In the genomic region with DNA sequence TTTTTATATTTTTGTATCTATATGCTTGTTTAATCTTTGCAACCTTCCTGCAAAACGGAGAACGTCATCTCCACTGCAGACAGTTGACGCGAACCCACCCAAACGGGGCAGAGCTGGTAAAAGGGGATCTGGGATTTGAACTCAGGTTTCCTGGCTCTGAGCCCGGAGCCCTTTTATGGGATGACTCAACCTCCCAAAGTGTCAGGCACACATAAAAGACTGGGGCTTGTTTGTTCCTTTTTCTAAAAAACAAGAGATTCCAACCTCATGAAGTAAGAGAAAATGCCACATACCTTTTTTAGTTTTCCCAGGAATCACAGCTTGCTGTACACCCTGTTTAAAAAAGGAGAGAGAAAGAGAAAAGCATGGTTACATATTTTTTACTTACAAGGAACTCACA, we compare ENCODE assay signal across 11 cellular contexts.
A peak's percentile ranks its signal among the peaks of the same experiment; 100 is the strongest.
DNase-seq lines count a peak whose midpoint lies in the region; ATAC-seq and TF ChIP-seq lines count a peak whose summit lies in the region.
"Had no signal": no experiment of that assay in that cellular context is flagged by ENCODE, and none has a peak within 500 bp of the region (broad histone marks: within the 10 kb centered on the region; RNA-seq: fewer than 3 reads in every experiment).

No MANE protein-coding gene starts in this region.

- H3K36me3 ChIP-seq in RWPE2 (ENCODE audit: low read depth) (no peaks in the 10 kb centered on the region), tibial artery (no peaks in the 10 kb centered on the region), PC-9 (ENCODE audit: low read depth) (no peaks in the 10 kb centered on the region), testis (ENCODE audit: low read depth, missing control alignments) (no peaks in the 10 kb centered on the region)
- H3K36me3 ChIP-seq: neural progenitor cell had no signal

- H2AFZ ChIP-seq in PC-9, result no peak overlapping the region
- H2AFZ ChIP-seq: neural progenitor cell had no signal

- peaks cover 16% of the 10 kb centered on the region for H3F3A ChIP-seq in PC-9 (ENCODE audit: insufficient read depth, low read depth)

- H3K9me3 ChIP-seq in RWPE2 (ENCODE audit: severe bottlenecking) (no peaks in the 10 kb centered on the region), tibial artery (no peaks in the 10 kb centered on the region), PC-9 (ENCODE audit: insufficient read depth, low read depth) (no peaks in the 10 kb centered on the region), testis (no peaks in the 10 kb centered on the region)

- H3K27me3 ChIP-seq in RWPE2 (ENCODE audit: insufficient read depth, poor library complexity, severe bottlenecking), result no peaks in the 10 kb centered on the region
- no peaks in the 10 kb centered on the region for H3K27me3 ChIP-seq in tibial artery
- no peaks in the 10 kb centered on the region for H3K27me3 ChIP-seq in PC-9 (ENCODE audit: insufficient read depth, low read depth)
- no peaks in the 10 kb centered on the region for H3K27me3 ChIP-seq in testis
- H3K27me3 ChIP-seq: neural progenitor cell had no signal

- no peaks in the 10 kb centered on the region for H3K79me2 ChIP-seq in PC-9 (ENCODE audit: low read depth)

- no peaks in the 10 kb centered on the region for H3K9me2 ChIP-seq in PC-9 (ENCODE audit: insufficient read depth)

- POLR2A ChIA-PET in PC-9 (lab: Charles Lee; ENCODE audit: unreplicated experiment), result no interaction called here

- CTCF ChIA-PET in PC-9 (lab: Charles Lee), result no interaction called here

- no peaks in the 10 kb centered on the region for H3K9me3 Mint-ChIP-seq in T-helper 1 cell treated with Interleukin-12 subunit alpha and Interleukin-12 subunit beta and Interleukin-4 antibody, amounts not matched to agents 30 μg/mL and 1 μg/mL, for 36 hours

- no peak overlapping the region for H3K4me3 Mint-ChIP-seq in T-helper 1 cell treated with Interleukin-12 subunit alpha and Interleukin-12 subunit beta and Interleukin-4 antibody, amounts not matched to agents 30 μg/mL and 1 μg/mL, for 36 hours
- H3K4me3 Mint-ChIP-seq: neural progenitor cell had no signal

- no TSS peak for BruUV-seq in PC-9 (replicated peaks; lab: Mats Ljungman, UMichigan)

- 58 to 60% methylated on average over 6 of the region's 6 CpGs for WGBS in testis, 2 donors

- H4K20me1 ChIP-seq in PC-9 (ENCODE audit: insufficient read depth), result no peaks in the 10 kb centered on the region

- peaks cover 22% of the 10 kb centered on the region for H3K4me1 Mint-ChIP-seq in T-helper 1 cell treated with Interleukin-12 subunit alpha and Interleukin-12 subunit beta and Interleukin-4 antibody, amounts not matched to agents 30 μg/mL and 1 μg/mL, for 36 hours (ENCODE audit: low read depth)

- intact Hi-C loops in tibial artery (cut with DNase I; ENCODE audit: low total_unique reads), result no loop called here
- intact Hi-C loops in PC-9 (cut with micrococcal nuclease; ENCODE audit: unreplicated experiment), result no loop called here
- intact Hi-C loops in testis (cut with DNase I; ENCODE audit: low total_unique reads), result no loop called here

- DNase-seq in T-helper 1 cell, result no peak
- DNase-seq in RWPE2 (ENCODE audit: low spot score), result no peak
- peak; percentile 26 for DNase-seq in iris pigment epithelial cell (ENCODE audit: low read depth)
- DNase-seq in tibial artery, result peak in 1 of 2 donors; percentile 70
- no peak for DNase-seq in PC-9
- DNase-seq in NCI-H128 (lab: John Stamatoyannopoulos, UW; ENCODE audit: unreplicated experiment), result no peak
- DNase-seq in testis, result no peak
- DNase-seq: DMS 273 treated with DMSO at 0.1 percent for 48 hours, SHP77 treated with DMSO at 0.1 percent for 48 hours had no signal

- peak overlapping the region; percentile 49 for H3K27ac Mint-ChIP-seq in T-helper 1 cell treated with Interleukin-12 subunit alpha and Interleukin-12 subunit beta and Interleukin-4 antibody, amounts not matched to agents 30 μg/mL and 1 μg/mL, for 36 hours

- no peak for TF ChIP-seq CTCF in RWPE2 (IDR thresholded peaks at IDR 0.05; ENCODE audit: poor library complexity, severe bottlenecking)
- TF ChIP-seq CTCF in tibial artery (IDR thresholded peaks at IDR 0.05), result no peak
- TF ChIP-seq CTCF in PC-9 (conservative IDR thresholded peaks at IDR 0.05), result no peak
- TF ChIP-seq CTCF in testis (IDR thresholded peaks at IDR 0.05), result no peak

- peaks cover 1% of the 10 kb centered on the region for H3K4me1 ChIP-seq in RWPE2 (ENCODE audit: insufficient read depth, poor library complexity, severe bottlenecking)
- H3K4me1 ChIP-seq in tibial artery, result peaks cover 0 to 27% (median 11%) of the 10 kb centered on the region in 4 donors
- 0 out of 2 replicates have a peak, but pooled peaks cover 16% of the 10 kb centered on the region for H3K4me1 ChIP-seq in PC-9 (replicated peaks; ENCODE audit: insufficient read depth)
- H3K4me1 ChIP-seq in testis, result no peaks in the 10 kb centered on the region

- H3K27me3 Mint-ChIP-seq in T-helper 1 cell treated with Interleukin-12 subunit alpha and Interleukin-12 subunit beta and Interleukin-4 antibody, amounts not matched to agents 30 μg/mL and 1 μg/mL, for 36 hours (ENCODE audit: low read depth), result no peaks in the 10 kb centered on the region

- no peaks in the 10 kb centered on the region for H3K36me3 Mint-ChIP-seq in T-helper 1 cell treated with Interleukin-12 subunit alpha and Interleukin-12 subunit beta and Interleukin-4 antibody, amounts not matched to agents 30 μg/mL and 1 μg/mL, for 36 hours (ENCODE audit: low read depth)
- H3K36me3 Mint-ChIP-seq: neural progenitor cell had no signal

- no peak overlapping the region for H3K4me2 ChIP-seq in PC-9
- H3K4me2 ChIP-seq: neural progenitor cell had no signal

- H3K4me3 ChIP-seq in RWPE2 (ENCODE audit: severe bottlenecking), result no peak overlapping the region
- peak overlapping the region; percentile 11 to 16 for H3K4me3 ChIP-seq in tibial artery
- H3K4me3 ChIP-seq in PC-9, result no peak overlapping the region
- H3K4me3 ChIP-seq in testis, result no peak overlapping the region
- H3K4me3 ChIP-seq: neural progenitor cell had no signal

- no peak for ATAC-seq in RWPE2 (ENCODE audit: low read depth)

- TF ChIP-seq POLR2A in testis (IDR thresholded peaks at IDR 0.05), result no peak

- H3K27ac ChIP-seq in RWPE2 (ENCODE audit: poor library complexity, severe bottlenecking), result peak overlapping the region; percentile 11
- H3K27ac ChIP-seq in tibial artery, result peak overlapping the region; percentile 67 to 77
- H3K27ac ChIP-seq in PC-9, result no peak overlapping the region
- no peak overlapping the region for H3K27ac ChIP-seq in testis
- H3K27ac ChIP-seq: neural progenitor cell had no signal

Comparison
In these comparisons a context has a peak if more than half of its experiments do, and no peak if none do; other contexts are left out.
1. H3K27ac ChIP-seq: peak in RWPE2 (single experiment) and tibial artery (2 of 2); none in PC-9 (single experiment) and testis (0 of 2).
2. H3K4me3 ChIP-seq: peak in tibial artery (2 of 2); none in RWPE2 (single experiment), PC-9 (single experiment) and testis (0 of 2).